Comparison of ENCODE assay signal across 36 cellular contexts in the genomic region with DNA sequence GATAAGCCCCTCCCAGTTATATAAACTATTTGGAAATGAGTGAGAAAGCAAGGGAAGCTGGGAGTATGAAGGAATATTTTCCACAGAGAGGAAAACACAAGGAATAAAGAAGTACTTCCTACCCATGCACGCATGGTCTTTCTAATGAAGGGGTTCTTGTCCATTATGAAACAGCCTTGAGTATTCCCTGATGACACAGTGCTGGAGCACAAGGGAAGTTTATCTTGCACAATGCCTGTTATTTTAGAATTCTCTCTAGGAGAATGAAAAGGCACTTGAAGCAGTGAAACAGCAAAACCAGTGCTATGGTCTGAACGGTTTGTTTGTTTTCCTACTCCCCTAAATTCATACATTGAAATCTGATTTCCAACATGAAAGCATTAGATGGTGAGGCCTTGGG. TPM values are rescaled to one million over a fixed set of nuclear protein-coding genes. Genes with fewer than 3 reads are reported as not detected.
A peak's percentile ranks its signal among the peaks of the same experiment; 100 is the strongest.
DNase-seq lines count a peak whose midpoint lies in the region; ATAC-seq and TF ChIP-seq lines count a peak whose summit lies in the region.
"Had no signal": no experiment of that assay in that cellular context is flagged by ENCODE, and none has a peak within 500 bp of the region (broad histone marks: within the 10 kb centered on the region; RNA-seq: fewer than 3 reads in every experiment).

No MANE protein-coding gene starts in this region.

- no peak for DNase-seq in Right ventricle myocardium inferior (ENCODE audit: missing footprints)
- DNase-seq in right atrium auricular region (ENCODE audit: low spot score), result no peak
- DNase-seq in fibroblast of gingiva (ENCODE audit: low read depth), result peak; percentile 35
- DNase-seq in medulla oblongata (ENCODE audit: extremely low spot score), result peak; percentile 23
- DNase-seq in CD14-positive monocyte (ENCODE audit: low spot score), result no peak
- DNase-seq in GM13976 (ENCODE audit: low spot score), result no peak
- DNase-seq: activated CD4-positive, alpha-beta memory T cell treated with anti-CD3 and anti-CD28 coated beads for 36 hours; activated CD4-positive, CD25-positive, alpha-beta regulatory T cell treated with anti-CD3 and anti-CD28 coated beads, Interleukin-2, amount 50 U/mL, for 72 hours; activated CD8-positive, alpha-beta memory T cell treated with anti-CD3 and anti-CD28 coated beads, Interleukin-2, amount 50 U/mL, for 4 hours; activated naive CD4-positive, alpha-beta T cell treated with anti-CD3 and anti-CD28 coated beads, Interleukin-2, amount 50 U/mL, for 16 hours; AML-193; amygdala; brain microvascular endothelial cell; CD4-positive, alpha-beta T cell; DMS 273 treated with DMSO at 0.1 percent for 48 hours; effector CD4-positive, alpha-beta T cell; EL; Karpas-422; kidney glomerular epithelial cell; lower lobe of right lung; natural killer cell; NCI-H1417; NCI-H2029; NCI-H524 treated with DMSO at 0.1 percent for 48 hours; NK-92 treated with Interleukin-12 subunit alpha and Interleukin-12 subunit beta, amount 100 ng/mL, for 24 hours; nucleus accumbens; PC-9; SHP77; small intestine; stimulated activated naive B cell treated with anti-CD40 and anti-IgM and Interleukin-4, amounts not matched to agents 10 μg/mL and 1 μg/mL and 100 μg/mL, for 72 hours; T-helper 2 cell had no signal

- no peaks in the 10 kb centered on the region for H3K36me3 Mint-ChIP-seq in CD14-positive monocyte
- H3K36me3 Mint-ChIP-seq: activated CD4-positive, alpha-beta memory T cell treated with anti-CD3 and anti-CD28 coated beads for 36 hours; natural killer cell; stimulated activated naive B cell treated with anti-CD40 and anti-IgM and Interleukin-4, amounts not matched to agents 10 μg/mL and 1 μg/mL and 100 μg/mL, for 72 hours had no signal

- H3K36me3 ChIP-seq in right atrium auricular region, result no peaks in the 10 kb centered on the region
- H3K36me3 ChIP-seq: brain microvascular endothelial cell, HAP-1, lower lobe of right lung had no signal

- no peaks in the 10 kb centered on the region for H3K4me1 ChIP-seq in right atrium auricular region
- H3K4me1 ChIP-seq: HAP-1, lower lobe of right lung had no signal

- H3K27me3 ChIP-seq in right atrium auricular region, result no peaks in the 10 kb centered on the region
- H3K27me3 ChIP-seq: brain microvascular endothelial cell had no signal

- peaks cover 7 to 12% (median 11%) of the 10 kb centered on the region in 3 donors for H3K27me3 Mint-ChIP-seq in CD14-positive monocyte (ENCODE audit: low read depth in 3 of 3)
- H3K27me3 Mint-ChIP-seq: stimulated activated naive B cell treated with anti-CD40 and anti-IgM and Interleukin-4, amounts not matched to agents 10 μg/mL and 1 μg/mL and 100 μg/mL, for 72 hours had no signal

- no peak overlapping the region for H3K27ac Mint-ChIP-seq in CD14-positive monocyte
- H3K27ac Mint-ChIP-seq: activated CD4-positive, alpha-beta memory T cell treated with anti-CD3 and anti-CD28 coated beads for 36 hours; CD4-positive, alpha-beta T cell; natural killer cell; stimulated activated naive B cell treated with anti-CD40 and anti-IgM and Interleukin-4, amounts not matched to agents 10 μg/mL and 1 μg/mL and 100 μg/mL, for 72 hours had no signal

- ATAC-seq in Right ventricle myocardium inferior, result peak; percentile 84
- no peak for ATAC-seq in HG03432 (IDR thresholded peaks at IDR 0.05; ENCODE audit: unreplicated experiment)
- ATAC-seq in HG03565 (IDR thresholded peaks at IDR 0.05; ENCODE audit: unreplicated experiment), result no peak
- ATAC-seq: GM12878; HepG2; lower lobe of right lung; natural killer cell; stimulated activated naive B cell treated with anti-CD40 and anti-IgM and Interleukin-4, amounts not matched to agents 10 μg/mL and 1 μg/mL and 100 μg/mL, for 72 hours had no signal

- H3K9me3 Mint-ChIP-seq in CD14-positive monocyte, result no peaks in the 10 kb centered on the region
- H3K9me3 Mint-ChIP-seq: activated CD4-positive, alpha-beta memory T cell treated with anti-CD3 and anti-CD28 coated beads for 36 hours; CD4-positive, alpha-beta T cell; natural killer cell; stimulated activated naive B cell treated with anti-CD40 and anti-IgM and Interleukin-4, amounts not matched to agents 10 μg/mL and 1 μg/mL and 100 μg/mL, for 72 hours had no signal

- in situ Hi-C loops in GM13976 (cut with MboI; ENCODE audit: low sequenced_read_pairs, unreplicated experiment), result no loop called here

- no peaks in the 10 kb centered on the region for H3K9me3 ChIP-seq in right atrium auricular region
- H3K9me3 ChIP-seq: HAP-1, lower lobe of right lung had no signal

- intact Hi-C loops in Right ventricle myocardium inferior (cut with DNase I), result no loop called here
- intact Hi-C loops in CD14-positive monocyte (cut with micrococcal nuclease), result no loop called here

- no peak for TF ChIP-seq CTCF in right atrium auricular region (IDR thresholded peaks at IDR 0.05)
- TF ChIP-seq CTCF in CD14-positive monocyte (IDR thresholded peaks at IDR 0.05), result no peak
- TF ChIP-seq CTCF in GM13976 (IDR thresholded peaks at IDR 0.05; ENCODE audit: borderline replicate concordance, control extremely low read depth, extremely low read depth, insufficient read depth, missing control alignments), result no peak

- no peak overlapping the region for H3K4me3 ChIP-seq in right atrium auricular region
- H3K4me3 ChIP-seq: GM12878, HAP-1, lower lobe of right lung, PC-9 had no signal

- no peaks in the 10 kb centered on the region for H3K4me1 Mint-ChIP-seq in CD14-positive monocyte
- H3K4me1 Mint-ChIP-seq: natural killer cell; stimulated activated naive B cell treated with anti-CD40 and anti-IgM and Interleukin-4, amounts not matched to agents 10 μg/mL and 1 μg/mL and 100 μg/mL, for 72 hours had no signal

- H3K27ac ChIP-seq in right atrium auricular region, result no peak overlapping the region
- H3K27ac ChIP-seq: brain microvascular endothelial cell, lower lobe of right lung, PC-9 had no signal

- H3K4me3 Mint-ChIP-seq in CD14-positive monocyte, result no peak overlapping the region
- H3K4me3 Mint-ChIP-seq: activated CD4-positive, alpha-beta memory T cell treated with anti-CD3 and anti-CD28 coated beads for 36 hours; CD4-positive, alpha-beta T cell; natural killer cell; stimulated activated naive B cell treated with anti-CD40 and anti-IgM and Interleukin-4, amounts not matched to agents 10 μg/mL and 1 μg/mL and 100 μg/mL, for 72 hours had no signal

RNA-seq across cellular contexts. Expression of a gene that starts 38.6 kb away (rescaled TPM):
- 59.3 TPM for total RNA-seq in Right ventricle myocardium inferior
- 10 to 100 TPM; 65.9 to 89.7 TPM for total RNA-seq in right atrium auricular region
- not detected for polyA plus RNA-seq in CD14-positive monocyte
- total RNA-seq: activated CD4-positive, alpha-beta memory T cell treated with anti-CD3 and anti-CD28 coated beads for 36 hours had no signal

Comparison
In these comparisons a context has a peak if more than half of its experiments do, and no peak if none do; other contexts are left out.
1. DNase-seq: peak in fibroblast of gingiva (single experiment) and medulla oblongata (single experiment); none in Right ventricle myocardium inferior (single experiment), right atrium auricular region (single experiment), CD14-positive monocyte (single experiment) and GM13976 (single experiment).